24 cellular contexts compared by ENCODE assay signal in the genomic region with DNA sequence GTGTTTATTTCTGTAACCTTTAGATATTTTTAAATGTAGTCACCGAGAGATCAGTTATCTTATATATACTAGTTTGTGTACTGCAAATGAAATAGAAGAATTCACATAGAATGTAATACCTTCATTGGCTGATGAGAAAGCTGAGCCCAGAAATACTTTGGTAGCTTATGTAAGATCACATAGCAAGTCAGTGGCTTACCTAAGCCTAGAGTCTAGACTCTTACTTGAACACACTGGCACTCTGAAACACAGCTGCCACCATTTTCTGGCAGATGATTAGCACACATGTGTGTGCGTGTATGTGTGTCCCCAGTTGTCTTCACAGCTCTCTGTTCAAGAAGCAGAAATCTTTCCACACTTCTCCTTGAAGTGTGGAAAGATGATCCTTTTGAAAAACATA.
"Had no signal": no experiment of that assay in that cellular context is flagged by ENCODE, and none has a peak within 500 bp of the region (broad histone marks: within the 10 kb centered on the region; RNA-seq: fewer than 3 reads in every experiment).

No MANE protein-coding gene starts in this region.

- ATAC-seq: activated CD4-positive, alpha-beta T cell treated with anti-CD3 and anti-CD28 coated beads for 36 hours; activated CD8-positive, alpha-beta memory T cell treated with anti-CD3 and anti-CD28 coated beads, Interleukin-2, amount 10 ng/mL, durations not matched to agents 7 days and 5 days; activated CD8-positive, alpha-beta T cell treated with anti-CD3 and anti-CD28 coated beads, Interleukin-2, amount 10 ng/mL, durations not matched to agents 7 days and 5 days; activated naive CD4-positive, alpha-beta T cell treated with anti-CD3 and anti-CD28 coated beads, Interleukin-2, amount 50 U/mL, for 72 hours; esophagus mucosa had no signal

- H3K27me3 ChIP-seq: ascending aorta, breast epithelium, cardiac muscle cell, dorsolateral prefrontal cortex had no signal

- DNase-seq: activated CD4-positive, alpha-beta memory T cell treated with anti-CD3 and anti-CD28 coated beads for 36 hours; activated CD4-positive, alpha-beta T cell treated with anti-CD3 and anti-CD28 coated beads for 36 hours; activated CD4-positive, alpha-beta T cell treated with anti-CD3 and anti-CD28 coated beads, Interleukin-2, amount 10 ng/mL, durations not matched to agents 24 days and 14 days; activated CD4-positive, CD25-positive, alpha-beta regulatory T cell; activated CD4-positive, CD25-positive, alpha-beta regulatory T cell treated with anti-CD3 and anti-CD28 coated beads, Interleukin-2, amount 50 U/mL, for 72 hours; activated CD8-positive, alpha-beta memory T cell treated with anti-CD3 and anti-CD28 coated beads, Interleukin-2, amount 10 ng/mL, durations not matched to agents 7 days and 5 days; activated CD8-positive, alpha-beta memory T cell treated with anti-CD3 and anti-CD28 coated beads, Interleukin-2, amount 50 U/mL, for 4 hours; activated CD8-positive, alpha-beta T cell treated with anti-CD3 and anti-CD28 coated beads, Interleukin-2, amount 10 ng/mL, durations not matched to agents 7 days and 5 days; activated effector memory CD4-positive, alpha-beta T cell treated with anti-CD3 and anti-CD28 coated beads, Interleukin-2, amount 50 U/mL, for 16 hours; activated naive CD4-positive, alpha-beta T cell treated with anti-CD3 and anti-CD28 coated beads, Interleukin-2, amount 10 ng/mL, durations not matched to agents 7 days and 5 days; activated naive CD8-positive, alpha-beta T cell treated with anti-CD3 and anti-CD28 coated beads, Interleukin-2, amount 10 ng/mL, durations not matched to agents 7 days and 5 days; activated T-cell treated with anti-CD3 and anti-CD28 coated beads, Interleukin-2, amount 50 U/mL, for 1 hour; activated T-cell treated with anti-CD3 and anti-CD28 coated beads, Interleukin-2, amount 50 U/mL, for 48 hours; dorsolateral prefrontal cortex; effector memory CD4-positive, alpha-beta T cell; endodermal cell; foreskin fibroblast; T-helper 2 cell had no signal

- H3K4me3 ChIP-seq: ascending aorta, breast epithelium, cardiac muscle cell, coronary artery, dorsolateral prefrontal cortex had no signal

- H3K4me1 ChIP-seq: breast epithelium had no signal

- H3K27ac ChIP-seq: ascending aorta, breast epithelium, cardiac muscle cell, coronary artery had no signal

- H3K9me3 ChIP-seq: ascending aorta, breast epithelium had no signal
